Comparison of ENCODE assay signal across 25 cellular contexts in the genomic region with DNA sequence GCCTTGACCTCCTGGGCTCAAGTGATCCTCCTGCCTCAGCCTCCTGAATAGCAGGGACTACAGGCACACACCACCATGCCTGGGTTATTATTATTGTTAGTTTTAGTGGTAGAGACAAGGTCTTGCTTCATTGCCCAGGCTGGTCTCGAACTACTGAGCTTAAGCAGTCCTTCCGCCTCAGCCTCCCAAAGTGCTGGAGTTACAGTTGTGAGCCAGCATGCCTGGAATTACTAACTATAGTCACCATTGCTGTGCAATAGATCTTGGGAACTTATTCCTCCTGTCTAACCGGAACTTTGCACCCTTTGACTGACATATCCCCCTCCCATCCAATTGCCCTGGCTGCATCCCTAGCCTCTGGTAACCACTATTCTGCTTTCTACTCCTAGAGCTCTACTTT. TPM values are rescaled to one million over a fixed set of nuclear protein-coding genes. Genes with fewer than 3 reads are reported as not detected.
A peak's percentile ranks its signal among the peaks of the same experiment; 100 is the strongest.
DNase-seq lines count a peak whose midpoint lies in the region; ATAC-seq, FAIRE-seq and TF ChIP-seq lines count a peak whose summit lies in the region.
"Had no signal": no experiment of that assay in that cellular context is flagged by ENCODE, and none has a peak within 500 bp of the region (broad histone marks: within the 10 kb centered on the region; RNA-seq: fewer than 3 reads in every experiment).

No MANE protein-coding gene starts in this region.

- H2BK20ac ChIP-seq in H1 (ENCODE audit: low read length): peak overlapping the region; percentile 92; the same call in 1 of the 2 replicates

- no peaks in the 10 kb centered on the region for H3K79me2 ChIP-seq in H1 (ENCODE audit: control insufficient read depth in 1 of 2, insufficient read depth in 2 of 2, low read length in 2 of 2)

- POLR2A ChIA-PET in WTC11 (lab: Charles Lee): interaction anchor here (0.6 kb wide), 1 partner anchor 15 kb away, joined by 3 read pairs; no protein-coding TSS in a partner anchor
- POLR2A ChIA-PET in H1 (lab: Charles Lee; ENCODE audit: partially characterized antibody): interaction anchor here (0.7 to 1.3 kb wide), 2 partner anchors 12 to 22 kb away, joined by 3 to 5 read pairs; no protein-coding TSS in a partner anchor

- no peak for TF ChIP-seq POLR2A in H1 (IDR thresholded peaks at IDR 0.05; ENCODE audit: control extremely low read depth in 1 of 2, low read depth in 2 of 2, low read length in 2 of 2)

- H3K79me1 ChIP-seq in H1 (ENCODE audit: low read depth, low read length): no peaks in the 10 kb centered on the region

- DNase-seq in WTC11 (ENCODE audit: low spot score) (no peak), H1 (ENCODE audit: low read depth in 1 of 2, low spot score in 2 of 2) (no peak), progenitor cell of endocrine pancreas (ENCODE audit: low spot score, unreplicated experiment) (no peak), GM03348 (ENCODE audit: low spot score) (no peak), chondrocyte (ENCODE audit: low spot score) (no peak)
- DNase-seq: 8988T; ACHN; BE2C; C1 segment of cervical spinal cord; CD4-positive, alpha-beta memory T cell; CD4-positive, CD25-positive, alpha-beta regulatory T cell; CD8-positive, alpha-beta memory T cell; COR-L47; DMS 273 treated with DMSO at 0.1 percent for 48 hours; DMS153; DMS53; DMS79; DND-41; EL; GDM1 had no signal

- no peak overlapping the region for H3K23ac ChIP-seq in H1 (ENCODE audit: insufficient read length)

- TF ChIP-seq RAD21 in H1 (IDR thresholded peaks at IDR 0.05 in 1 of 2, conservative IDR thresholded peaks at IDR 0.05 in 1 of 2; ENCODE audit: low read depth in 2 of 2, low read length in 2 of 2): no peak

- H3K27me3 ChIP-seq in H1 (replicated peaks in 1 of 4; ENCODE audit: control insufficient read depth in 3 of 4, extremely low read depth in 1 of 4, insufficient read depth in 3 of 4, low read length in 3 of 4): no peaks in the 10 kb centered on the region
- H3K27me3 ChIP-seq: BE2C, BLaER1 had no signal

- TF ChIP-seq CTCF in WTC11 (IDR thresholded peaks at IDR 0.05) (no peak), H1 (IDR thresholded peaks at IDR 0.05; ENCODE audit: control extremely low read depth in 1 of 3, insufficient read depth in 1 of 3, low read depth in 1 of 3, low read length in 3 of 3) (no peak), progenitor cell of endocrine pancreas (IDR thresholded peaks at IDR 0.05; ENCODE audit: unreplicated experiment) (no peak), chondrocyte (IDR thresholded peaks at IDR 0.05) (no peak)

- H3K27me3 Mint-ChIP-seq in WTC11 (ENCODE audit: low read depth): no peaks in the 10 kb centered on the region
- H3K27me3 Mint-ChIP-seq in progenitor cell of endocrine pancreas: no peaks in the 10 kb centered on the region
- H3K27me3 Mint-ChIP-seq in chondrocyte (ENCODE audit: low read depth): no peaks in the 10 kb centered on the region

- no peak overlapping the region for H3K4me2 ChIP-seq in H1 (ENCODE audit: insufficient read depth in 1 of 2, low read depth in 2 of 2, low read length in 2 of 2)
- H3K4me2 ChIP-seq: BLaER1 had no signal

- H3K4ac ChIP-seq in H1 (replicated peaks; ENCODE audit: insufficient read length, low read depth, low read length): no peak overlapping the region

- 0 out of 2 replicates have a peak overlapping the region, but pooled peaks have one; percentile 2 for H3K27ac Mint-ChIP-seq in WTC11
- peak overlapping the region; percentile 59 for H3K27ac Mint-ChIP-seq in progenitor cell of endocrine pancreas
- H3K27ac Mint-ChIP-seq in chondrocyte (ENCODE audit: unreplicated experiment): no peak overlapping the region
- H3K27ac Mint-ChIP-seq: CD14-positive monocyte; CD4-positive, alpha-beta memory T cell; CD4-positive, CD25-positive, alpha-beta regulatory T cell; CD8-positive, alpha-beta memory T cell had no signal

- peak overlapping the region; percentile 46; the same call in 1 of the 2 replicates for H2BK5ac ChIP-seq in H1 (ENCODE audit: low read depth, low read length)

- H4K20me1 ChIP-seq in H1 (replicated peaks in 1 of 2; ENCODE audit: control insufficient read depth in 1 of 2, insufficient read depth in 2 of 2, low read length in 2 of 2): no peaks in the 10 kb centered on the region
- H4K20me1 ChIP-seq: BLaER1 had no signal

- H3K4me1 Mint-ChIP-seq in WTC11: peaks cover 81% of the 10 kb centered on the region
- H3K4me1 Mint-ChIP-seq in progenitor cell of endocrine pancreas (ENCODE audit: low read depth): peaks cover 23% of the 10 kb centered on the region
- peaks cover 35% of the 10 kb centered on the region for H3K4me1 Mint-ChIP-seq in chondrocyte (ENCODE audit: low read depth)

- H3K18ac ChIP-seq in H1 (ENCODE audit: extremely low read depth, low read length): peak overlapping the region; percentile 54; the same call in 1 of the 2 replicates

- H3K36me3 ChIP-seq in H1 (ENCODE audit: control insufficient read depth in 2 of 4, insufficient read depth in 4 of 4, low read length in 3 of 4): no peaks in the 10 kb centered on the region
- H3K36me3 ChIP-seq: BE2C, BLaER1 had no signal

- H3K23me2 ChIP-seq in H1 (ENCODE audit: low read depth, low read length): peaks cover 5% of the 10 kb centered on the region

- TF ChIP-seq EP300 in H1 (IDR thresholded peaks at IDR 0.05; ENCODE audit: borderline replicate concordance in 1 of 2, low read depth in 2 of 2, low read length in 2 of 2): no peak

- H3K4me3 ChIP-seq in H1 (ENCODE audit: extremely low read depth in 1 of 4, insufficient read depth in 2 of 4, low read depth in 3 of 4, low read length in 4 of 4): no peak overlapping the region
- H3K4me3 ChIP-seq: BLaER1 had no signal

- H2BK15ac ChIP-seq in H1 (ENCODE audit: low read length): peak overlapping the region; percentile 53

- ATAC-seq in WTC11: no peak

- no peak overlapping the region for H2BK120ac ChIP-seq in H1 (replicated peaks; ENCODE audit: low read depth, low read length)

- H3K9me3 Mint-ChIP-seq in WTC11 (no peaks in the 10 kb centered on the region), progenitor cell of endocrine pancreas (ENCODE audit: low read depth) (peaks cover 6% of the 10 kb centered on the region), chondrocyte (ENCODE audit: low read depth) (peaks cover 9% of the 10 kb centered on the region)
- H3K9me3 Mint-ChIP-seq: CD14-positive monocyte had no signal

- no peak overlapping the region for H3K56ac ChIP-seq in H1 (replicated peaks; ENCODE audit: insufficient read length, low read depth, low read length)

- peak overlapping the region; percentile 5 for H4K91ac ChIP-seq in H1 (replicated peaks; ENCODE audit: insufficient read length, low read length)

- no peak for FAIRE-seq in H1 (lab: Jason Lieb, UNC)
- FAIRE-seq: A204.1, GM12891, GM19239 had no signal

- no peak overlapping the region for H4K8ac ChIP-seq in H1 (ENCODE audit: extremely low read depth, insufficient read depth, low read length)

- no peak overlapping the region for H3K14ac ChIP-seq in H1 (ENCODE audit: insufficient read length)

- H2AFZ ChIP-seq in H1 (ENCODE audit: low read length): no peak overlapping the region

- CTCF ChIA-PET in WTC11 (lab: Charles Lee): no interaction called here
- CTCF ChIA-PET in H1 (lab: Charles Lee; ENCODE audit: partially characterized antibody): interaction anchor here (0.7 to 2.2 kb wide), 2 partner anchors 10 to 78 kb away, joined by 3 to 5 read pairs; no protein-coding TSS in a partner anchor

- no peaks in the 10 kb centered on the region for H3K36me3 Mint-ChIP-seq in WTC11
- H3K36me3 Mint-ChIP-seq in progenitor cell of endocrine pancreas (ENCODE audit: insufficient read depth): no peaks in the 10 kb centered on the region
- peaks cover 2% of the 10 kb centered on the region for H3K36me3 Mint-ChIP-seq in chondrocyte (ENCODE audit: low read depth)
- H3K36me3 Mint-ChIP-seq: CD4-positive, CD25-positive, alpha-beta regulatory T cell had no signal

- H3K4me1 ChIP-seq in H1 (replicated peaks in 1 of 4; ENCODE audit: control insufficient read depth in 3 of 4, insufficient read depth in 4 of 4, low read length in 3 of 4): peaks cover 0 to 21% (median 10%) of the 10 kb centered on the region in 4 experiments; a peak in 5 of 7 replicates
- H3K4me1 ChIP-seq: BE2C had no signal

- 95% methylated on average over 3 of the region's 3 CpGs; no CpG with 5 or more reads in 1 of the 2 experiments for WGBS in H1 (ENCODE audit: extremely low coverage in 1 of 2, insufficient coverage in 1 of 2, insufficient read length in 1 of 2, insufficient replicate concordance in 2 of 2, low coverage in 1 of 2, low lambda C conversion rate in 2 of 2, missing lambda C conversion rate in 1 of 2), 2 experiments

- no peak overlapping the region; a peak in 1 of 7 replicates for H3K9ac ChIP-seq in H1 (replicated peaks in 1 of 4; ENCODE audit: extremely low read depth in 1 of 4, low read depth in 3 of 4, low read length in 3 of 4)
- H3K9ac ChIP-seq: BLaER1 had no signal

- H3K27ac ChIP-seq in H1 (ENCODE audit: low read depth, low read length): no peak overlapping the region
- H3K27ac ChIP-seq: BLaER1 had no signal

- H2BK12ac ChIP-seq in H1 (ENCODE audit: low read depth, low read length): peak overlapping the region; percentile 88

- H3K9me3 ChIP-seq in H1 (ENCODE audit: insufficient read depth in 2 of 2, low read depth in 1 of 2, low read length in 1 of 2): no peaks in the 10 kb centered on the region
- H3K9me3 ChIP-seq: BE2C, BLaER1 had no signal

- H3K4me3 Mint-ChIP-seq in WTC11 (no peak overlapping the region), progenitor cell of endocrine pancreas (ENCODE audit: low read depth) (no peak overlapping the region), chondrocyte (ENCODE audit: unreplicated experiment) (no peak overlapping the region)
- H3K4me3 Mint-ChIP-seq: CD14-positive monocyte; CD4-positive, alpha-beta memory T cell; CD4-positive, CD25-positive, alpha-beta regulatory T cell had no signal

- H2AK5ac ChIP-seq in H1 (ENCODE audit: low read depth, low read length): no peak overlapping the region; the same call in 1 of the 2 replicates

- no peak overlapping the region for H4K5ac ChIP-seq in H1 (ENCODE audit: insufficient read length, low read depth, low read length)

TF ChIP-seq in H1, 55 proteins besides CTCF, POLR2A, EP300 and RAD21 (continues in another document):
- no peak for TF ChIP-seq TAF7 (optimal IDR thresholded peaks at IDR 0.05; ENCODE audit: borderline replicate concordance, low read depth, low read length)
- no peak for TF ChIP-seq CTBP2 (IDR thresholded peaks at IDR 0.05; ENCODE audit: borderline replicate concordance, insufficient read depth, insufficient read length, low read length)
- TF ChIP-seq CEBPB (IDR thresholded peaks at IDR 0.05; ENCODE audit: low read depth, low read length): no peak

RNA-seq across cellular contexts. Expression of a gene that starts 3.4 kb away (rescaled TPM):
- total RNA-seq in WTC11 (2021) (0.48 to 0.94 TPM (median 0.62 TPM) in 3 replicates), progenitor cell of endocrine pancreas (1.5 and 2.7 TPM in 2 replicates), chondrocyte (5.7 to 7.1 TPM (median 7.1 TPM) in 3 replicates)
- 0.71 and 1.1 TPM in 2 replicates for total RNA-seq in H1 (2021; fragmentation: NEBNext Ultra II Directional; extraction: Animal tissue kit (Norgen Biotek cat#: 25700))
- 0.22 and 0.62 TPM in 2 replicates for polyA plus RNA-seq in H1 (2011; rRNA removed)
- 0.61 TPM for polyA plus RNA-seq in H1 (2011; cell fraction: cytosol; rRNA removed)
- 0.81 TPM for polyA plus RNA-seq in H1 (2011; cell fraction: nucleus; rRNA removed)
- polyA plus RNA-seq in H1 (2012, experiment 1 of 2): 0.70 to 1.1 TPM (median 0.90 TPM) in 4 replicates
- polyA plus RNA-seq in H1 (2012, experiment 2 of 2): not detected
- polyA plus RNA-seq in H1 (2013, experiment 1 of 2): 0.79 TPM
- polyA plus RNA-seq in H1 (2013, experiment 2 of 2): 0.66 TPM
- polyA minus RNA-seq in H1 (2011; rRNA and poly(A)+ RNA removed): 0.60 and 2.4 TPM in 2 replicates
- polyA minus RNA-seq in H1 (2011; cell fraction: cytosol; rRNA and poly(A)+ RNA removed): 0.59 TPM
- polyA minus RNA-seq in H1 (2011; cell fraction: nucleus; rRNA and poly(A)+ RNA removed): 2.8 TPM
- polyA plus RNA-seq: CD4-positive, CD25-positive, alpha-beta regulatory T cell; CD8-positive, alpha-beta memory T cell had no signal
